In genomic region chr12:53623986-53624385, GRCh38 we compare ENCODE assay signal across 8 cellular contexts. TPM values are rescaled to one million over a fixed set of nuclear protein-coding genes. Genes with fewer than 3 reads are reported as not detected.
DNase-seq lines count a peak whose midpoint lies in the region; ATAC-seq, FAIRE-seq and TF ChIP-seq lines count a peak whose summit lies in the region.

No MANE protein-coding gene starts in this region.

- no peaks in the 10 kb centered on the region for H3K27me3 Mint-ChIP-seq in activated CD8-positive, alpha-beta memory T cell treated with anti-CD3 and anti-CD28 coated beads, Interleukin-2, amount 10 ng/mL, durations not matched to agents 7 days and 5 days

- intact Hi-C loops in GM12878 (cut with micrococcal nuclease; ENCODE audit: unreplicated experiment) (loop anchor here (2.0 kb wide), 1 partner anchor 81 kb away; no protein-coding TSS in a partner anchor), HepG2 (cut with micrococcal nuclease; ENCODE audit: unreplicated experiment) (loop anchor here (5.0 kb wide), 1 partner anchor 33 kb away; no protein-coding TSS in a partner anchor)

- TF ChIP-seq POLR2A in GM12878 (IDR thresholded peaks at IDR 0.05; ENCODE audit: low read depth, low read length) = no peak
- no peak for TF ChIP-seq POLR2A in HepG2 (IDR thresholded peaks at IDR 0.05; ENCODE audit: insufficient read depth in 1 of 2, low read depth in 2 of 2, low read length in 2 of 2)
- no peak for TF ChIP-seq POLR2A in tibial nerve (IDR thresholded peaks at IDR 0.05)

- H3K9ac ChIP-seq in GM12878 (ENCODE audit: control insufficient read depth, insufficient read depth, low read length) (0 out of 2 replicates have a peak overlapping the region, but pooled peaks have one; percentile 93), HepG2 (ENCODE audit: insufficient read depth, low read depth, low read length) (peak overlapping the region; percentile 89)

- no peak for TF ChIP-seq EP300 in GM12878 (IDR thresholded peaks at IDR 0.05; ENCODE audit: borderline replicate concordance in 1 of 2, control insufficient read depth in 1 of 2, low read depth in 2 of 2, low read length in 2 of 2)
- TF ChIP-seq EP300 in HepG2 (IDR thresholded peaks at IDR 0.05; ENCODE audit: low read depth in 2 of 2, low read length in 2 of 2) = no peak
- no peak for TF ChIP-seq EP300 in HepG2 (CRISPR knock-in tag; IDR thresholded peaks at IDR 0.05; ENCODE audit: borderline replicate concordance)
- no peak for TF ChIP-seq EP300 in tibial nerve (IDR thresholded peaks at IDR 0.05)

- TF ChIP-seq CTCF in GM12878 (IDR thresholded peaks at IDR 0.05 in 2 of 3, conservative IDR thresholded peaks at IDR 0.05 in 1 of 3; ENCODE audit: control insufficient read depth in 2 of 3, extremely low read depth in 1 of 3, insufficient read depth in 1 of 3, low read depth in 3 of 3, low read length in 3 of 3) = no peak
- TF ChIP-seq CTCF in HepG2 (CRISPR knock-in tag; IDR thresholded peaks at IDR 0.05) = no peak
- TF ChIP-seq CTCF in tibial nerve (IDR thresholded peaks at IDR 0.05) = no peak

- H3K36me3 Mint-ChIP-seq in activated CD8-positive, alpha-beta memory T cell treated with anti-CD3 and anti-CD28 coated beads, Interleukin-2, amount 10 ng/mL, durations not matched to agents 7 days and 5 days = peaks cover 6% of the 10 kb centered on the region

- H3K36me3 ChIP-seq in GM12878 (ENCODE audit: control insufficient read depth in 2 of 2, insufficient read depth in 2 of 2, low read length in 1 of 2) (no peaks in the 10 kb centered on the region), HepG2 (replicated peaks in 1 of 2; ENCODE audit: control insufficient read depth in 1 of 2, insufficient read depth in 2 of 2, low read length in 2 of 2) (no peaks in the 10 kb centered on the region), tibial nerve (no peaks in the 10 kb centered on the region)

- H3K27ac Mint-ChIP-seq in activated CD8-positive, alpha-beta memory T cell treated with anti-CD3 and anti-CD28 coated beads, Interleukin-2, amount 10 ng/mL, durations not matched to agents 7 days and 5 days = peak overlapping the region; percentile 60

- TF ChIP-seq RAD21 in GM12878 (IDR thresholded peaks at IDR 0.05; ENCODE audit: insufficient read depth, low read depth, low read length) (no peak), HepG2 (CRISPR knock-in tag; IDR thresholded peaks at IDR 0.05) (no peak)

- SMC1A ChIA-PET in GM12878 (lab: Charles Lee; ENCODE audit: uncharacterized antibody, unreplicated experiment) = interaction anchor here (0.8 to 4.7 kb wide), 26 partner anchors 8 to 133 kb away, joined by 3 to 52 read pairs (median 5); partner anchors contain the start of gene ATP5MC2

- H3K4me1 ChIP-seq in GM12878 (ENCODE audit: control insufficient read depth, insufficient read depth, low read length) (no peaks in the 10 kb centered on the region; the same call in 1 of the 2 replicates), HepG2 (ENCODE audit: insufficient read depth, low read length) (peaks cover 28% of the 10 kb centered on the region), tibial nerve (peaks cover 0 to 52% (median 15%) of the 10 kb centered on the region in 4 donors)

- no peaks in the 10 kb centered on the region for H4K20me1 ChIP-seq in GM12878 (ENCODE audit: control insufficient read depth, insufficient read depth)
- H4K20me1 ChIP-seq in HepG2 (ENCODE audit: insufficient read depth, low read length) = no peaks in the 10 kb centered on the region

- CTCF ChIA-PET in activated CD8-positive, alpha-beta memory T cell treated with anti-CD3 and anti-CD28 coated beads, Interleukin-2, amount 10 ng/mL, durations not matched to agents 7 days and 5 days (lab: Charles Lee) = interaction anchor here (1.0 to 2.0 kb wide), 5 partner anchors 9 to 81 kb away, joined by 3 to 8 read pairs (median 4); partner anchors contain the start of gene ATP5MC2
- CTCF ChIA-PET in GM12878 (lab: Yijun Ruan, JAX) = interaction anchor here (0.6 to 3.2 kb wide), 23 partner anchors 10 to 1256 kb away, joined by 3 to 27 read pairs (median 4); partner anchors contain the start of genes ATP5MC2, HOXC10 and HOXC4
- CTCF ChIA-PET in HepG2 (lab: Yijun Ruan, JAX; ENCODE audit: low intra/inter-chr PET ratio, low total read pairs) = no interaction called here

- BruUV-seq in GM12878 (replicated peaks; lab: Mats Ljungman, UMichigan) (no TSS peak), HepG2 (replicated peaks; lab: Mats Ljungman, UMichigan) (no TSS peak)

- POLR2A ChIA-PET in GM12878 (lab: Charles Lee) (interaction anchor here (0.5 to 5.3 kb wide), 15 partner anchors 9 to 701 kb away, joined by 3 to 51 read pairs (median 3); partner anchors contain the start of genes CALCOCO1 and COPZ1), HepG2 (lab: Yijun Ruan, JAX) (interaction anchor here (1.1 to 2.1 kb wide), 5 partner anchors 25 to 656 kb away, joined by 3 to 14 read pairs (median 4); partner anchors contain the start of genes ATP5MC2, CBX5 and HNRNPA1)

- H3K4me1 Mint-ChIP-seq in activated CD8-positive, alpha-beta memory T cell treated with anti-CD3 and anti-CD28 coated beads, Interleukin-2, amount 10 ng/mL, durations not matched to agents 7 days and 5 days = peaks cover 48% of the 10 kb centered on the region

- in situ Hi-C loops in GM12878 (cut with MboI) = no loop called here
- in situ Hi-C loops in HepG2 (cut with HindIII; ENCODE audit: extremely low pct_ligation_motif_present, low pct_unique_long_range_greater_than_20kb) = no loop called here

- peak overlapping the region; percentile 97 for H3K4me3 Mint-ChIP-seq in activated CD8-positive, alpha-beta memory T cell treated with anti-CD3 and anti-CD28 coated beads, Interleukin-2, amount 10 ng/mL, durations not matched to agents 7 days and 5 days

- H3K4me2 ChIP-seq in GM12878 (ENCODE audit: control insufficient read depth, insufficient read depth) (peak overlapping the region; percentile 85), HepG2 (ENCODE audit: low read depth, low read length) (peak overlapping the region; percentile 96)

- H3K79me2 ChIP-seq in GM12878 (ENCODE audit: control insufficient read depth, insufficient read depth, low read length) (peaks cover 59% of the 10 kb centered on the region), HepG2 (ENCODE audit: insufficient read depth, low read length) (peaks cover 59% of the 10 kb centered on the region)

- RAD21 ChIA-PET in GM12878 (lab: Charles Lee; ENCODE audit: unreplicated experiment) = interaction anchor here (0.5 to 4.5 kb wide), 14 partner anchors 10 to 1369 kb away, joined by 3 to 39 read pairs (median 5); partner anchors contain the start of genes ATP5MC2 and TARBP2

- H3K9me3 Mint-ChIP-seq in activated CD8-positive, alpha-beta memory T cell treated with anti-CD3 and anti-CD28 coated beads, Interleukin-2, amount 10 ng/mL, durations not matched to agents 7 days and 5 days (ENCODE audit: low read depth) = no peaks in the 10 kb centered on the region

- FAIRE-seq in GM12878 (lab: Jason Lieb, UNC) (no peak), HepG2 (lab: Jason Lieb, UNC) (no peak)

- H3K4me3 ChIP-seq in GM12878 = peak overlapping the region; percentile 94
- H3K4me3 ChIP-seq in HepG2 (replicated peaks in 1 of 3; ENCODE audit: insufficient read depth in 1 of 3, low read depth in 2 of 3, low read length in 3 of 3) = peak overlapping the region; percentile 85 to 95 (median 92); a peak in 5 of 6 replicates
- H3K4me3 ChIP-seq in tibial nerve = peak overlapping the region; percentile 41 to 91 (median 64)

- peak overlapping the region; percentile 38; the same call in 1 of the 2 replicates for H3K27ac ChIP-seq in GM12878 (ENCODE audit: control insufficient read depth, insufficient read depth)
- H3K27ac ChIP-seq in HepG2 (ENCODE audit: extremely low read length, insufficient read depth, low read length) = peak overlapping the region; percentile 88
- H3K27ac ChIP-seq in tibial nerve = peak overlapping the region; percentile 75 to 96 (median 94)

- DNase-seq in activated CD8-positive, alpha-beta memory T cell treated with anti-CD3 and anti-CD28 coated beads, Interleukin-2, amount 10 ng/mL, durations not matched to agents 7 days and 5 days = no peak
- no peak for DNase-seq in activated CD8-positive, alpha-beta memory T cell treated with anti-CD3 and anti-CD28 coated beads for 24 hours
- DNase-seq in GM12878 (ENCODE audit: low read depth, low spot score) (no peak), HepG2 (ENCODE audit: low spot score) (peak; percentile 52), tibial nerve (ENCODE audit: low spot score in 2 of 2) (peak in 1 of 2 donors; percentile 52), kidney tubule cell (ENCODE audit: low spot score) (no peak), DMS53 (lab: John Stamatoyannopoulos, UW) (no peak)

- WGBS in GM12878 (ENCODE audit: insufficient coverage, insufficient replicate concordance, low lambda C conversion rate, missing lambda C conversion rate) = 26% methylated on average over 2 of the region's 2 CpGs
- 15% methylated on average over 2 of the region's 2 CpGs for WGBS in HepG2 (ENCODE audit: low lambda C conversion rate)
- 2 to 6% methylated on average over 2 of the region's 2 CpGs for WGBS in tibial nerve, 2 donors

- H2AFZ ChIP-seq in GM12878 (ENCODE audit: control insufficient read depth, low read depth, low read length) = no peak overlapping the region
- no peak overlapping the region for H2AFZ ChIP-seq in HepG2 (ENCODE audit: low read length)

- H3K27me3 ChIP-seq in GM12878 (replicated peaks in 1 of 2; ENCODE audit: control insufficient read depth in 2 of 2, insufficient read depth in 2 of 2, low read length in 1 of 2) (no peaks in the 10 kb centered on the region), HepG2 (ENCODE audit: control insufficient read depth in 1 of 2, insufficient read depth in 2 of 2, low read length in 2 of 2) (no peaks in the 10 kb centered on the region; a peak in 1 of 5 replicates), tibial nerve (no peaks in the 10 kb centered on the region)

- H3K9me3 ChIP-seq in GM12878 (replicated peaks; ENCODE audit: control insufficient read depth, insufficient read depth, low read length) (no peaks in the 10 kb centered on the region), HepG2 (ENCODE audit: low read length) (no peaks in the 10 kb centered on the region), tibial nerve (no peaks in the 10 kb centered on the region)

- no peak for ATAC-seq in activated CD8-positive, alpha-beta memory T cell treated with anti-CD3 and anti-CD28 coated beads, Interleukin-2, amount 10 ng/mL, durations not matched to agents 7 days and 5 days
- ATAC-seq in GM12878 (no peak), HepG2 (peak; percentile 14; the same call in 2 of the 3 replicates), HG03280 (IDR thresholded peaks at IDR 0.05; ENCODE audit: unreplicated experiment) (no peak)

RNA-seq across cellular contexts. Expression of gene ATF7, which starts 2.2 kb away (rescaled TPM):
- total RNA-seq in activated CD8-positive, alpha-beta memory T cell treated with anti-CD3 and anti-CD28 coated beads, Interleukin-2, amount 10 ng/mL, durations not matched to agents 7 days and 5 days = 10 to 100 TPM; 24.6 to 33.8 TPM
- 31.6 and 46.1 TPM in 2 replicates for total RNA-seq in GM12878 (2013; cell fraction: nucleolus; rRNA removed)
- total RNA-seq in GM12878 (2014; rRNA removed) (9.1 and 11.4 TPM in 2 replicates), GM12878 (2014; rRNA removed; fragmentation: Illumina TruSeq; extraction: Trizol) (14.6 and 16.1 TPM in 2 replicates), GM12878 (2021) (21.5 and 23.6 TPM in 2 replicates), HepG2 (2016; rRNA removed; fragmentation: Illumina TruSeq; extraction: Trizol) (9.6 and 11.3 TPM in 2 replicates), tibial nerve (10 to 100 TPM; 30.1 to 47.9 (median 34.4) TPM)
- polyA plus RNA-seq in GM12878 (2011; ENCODE audit: low read depth) = 9.6 TPM
- polyA plus RNA-seq in GM12878 (2011; rRNA removed) (14.5 and 16.4 TPM in 2 replicates), GM12878 (2014; fragmentation: Illumina TruSeq; extraction: Trizol) (21.9 and 26.4 TPM in 2 replicates), GM12878 (2014; fragmentation: Nextera tagmentation; extraction: Ambion mirVana) (10 to 100 TPM; 21.8 to 26.8 TPM), GM12878 (2014; rRNA removed) (14.1 and 17.2 TPM in 2 replicates), GM12878 (2016; fragmentation: Nextera tagmentation; extraction: Ambion mirVana) (10 to 100 TPM; 30.2 to 30.7 TPM), HepG2 (2011; rRNA removed) (14.0 and 16.2 TPM in 2 replicates)
- 10.3 and 12.2 TPM in 2 replicates for polyA plus RNA-seq in GM12878 (2011; cell fraction: cytosol; rRNA removed)
- 19.5 and 20.5 TPM in 2 replicates for polyA plus RNA-seq in GM12878 (2011; cell fraction: nucleus; rRNA removed)
- polyA plus RNA-seq in GM12878 (2012) = 9.5 and 10.3 TPM in 2 replicates
- polyA minus RNA-seq in GM12878 (2011; rRNA and poly(A)+ RNA removed) = 18.9 and 19.0 TPM in 2 replicates
- 9.0 and 13.4 TPM in 2 replicates for polyA minus RNA-seq in GM12878 (2011; cell fraction: cytosol; rRNA and poly(A)+ RNA removed)
- polyA minus RNA-seq in GM12878 (2011; cell fraction: nucleus; rRNA and poly(A)+ RNA removed) = 9.3 and 17.1 TPM in 2 replicates
- 5.4 and 5.9 TPM in 2 replicates for total RNA-seq in HepG2 (2016; cell fraction: cytosol; rRNA removed; fragmentation: Illumina TruSeq; extraction: Trizol; ENCODE audit: low read depth)
- 10.1 and 12.2 TPM in 2 replicates for total RNA-seq in HepG2 (2016; cell fraction: insoluble cytoplasmic fraction; rRNA removed; fragmentation: Illumina TruSeq; extraction: Trizol)
- 8.6 and 10.1 TPM in 2 replicates for total RNA-seq in HepG2 (2016; cell fraction: membrane; rRNA removed; fragmentation: Illumina TruSeq; extraction: Trizol)
- 11.5 and 13.0 TPM in 2 replicates for total RNA-seq in HepG2 (2016; cell fraction: nucleus; rRNA removed; fragmentation: Illumina TruSeq; extraction: Trizol)
- polyA plus RNA-seq in HepG2 (2011; cell fraction: cytosol; rRNA removed) = 8.1 and 10.9 TPM in 2 replicates
- polyA plus RNA-seq in HepG2 (2011; cell fraction: nucleus; rRNA removed) = 19.1 and 23.0 TPM in 2 replicates
- polyA plus RNA-seq in HepG2 (2012) = 10.2 and 12.7 TPM in 2 replicates
- 6.6 and 8.4 TPM in 2 replicates for polyA plus RNA-seq in HepG2 (2016; cell fraction: cytosol; fragmentation: Illumina TruSeq; extraction: Trizol; ENCODE audit: low read depth)
- 24.5 and 24.8 TPM in 2 replicates for polyA plus RNA-seq in HepG2 (2016; cell fraction: insoluble cytoplasmic fraction; fragmentation: Illumina TruSeq; extraction: Trizol; ENCODE audit: low read depth)
- polyA plus RNA-seq in HepG2 (2016; cell fraction: membrane; fragmentation: Illumina TruSeq; extraction: Trizol; ENCODE audit: low read depth) = 8.8 and 10.2 TPM in 2 replicates
- 23.1 and 23.3 TPM in 2 replicates for polyA plus RNA-seq in HepG2 (2016; cell fraction: nucleus; fragmentation: Illumina TruSeq; extraction: Trizol; ENCODE audit: insufficient read depth, low read depth)
- 25.8 and 31.9 TPM in 2 replicates for polyA minus RNA-seq in HepG2 (2011; rRNA and poly(A)+ RNA removed; ENCODE audit: low replicate concordance)
- 11.3 and 15.8 TPM in 2 replicates for polyA minus RNA-seq in HepG2 (2011; cell fraction: cytosol; rRNA and poly(A)+ RNA removed)
- 21.9 and 32.6 TPM in 2 replicates for polyA minus RNA-seq in HepG2 (2011; cell fraction: nucleus; rRNA and poly(A)+ RNA removed)

RNA-seq across cellular contexts. Expression of gene ATP5MC2, which starts 51.9 kb away (rescaled TPM):
- 100 to 1,000 TPM; 253 to 333 TPM for total RNA-seq in activated CD8-positive, alpha-beta memory T cell treated with anti-CD3 and anti-CD28 coated beads, Interleukin-2, amount 10 ng/mL, durations not matched to agents 7 days and 5 days
- 78.9 and 95.7 TPM in 2 replicates for total RNA-seq in GM12878 (2013; cell fraction: nucleolus; rRNA removed)
- total RNA-seq in GM12878 (2014; rRNA removed) = 401 and 458 TPM in 2 replicates
- total RNA-seq in GM12878 (2014; rRNA removed; fragmentation: Illumina TruSeq; extraction: Trizol) = 403 and 422 TPM in 2 replicates
- total RNA-seq in GM12878 (2021) = 380 and 418 TPM in 2 replicates
- 407 TPM for polyA plus RNA-seq in GM12878 (2011; ENCODE audit: low read depth)
- 202 and 379 TPM in 2 replicates for polyA plus RNA-seq in GM12878 (2011; rRNA removed)
- polyA plus RNA-seq in GM12878 (2011; cell fraction: cytosol; rRNA removed) = 736 and 802 TPM in 2 replicates
- polyA plus RNA-seq in GM12878 (2011; cell fraction: nucleus; rRNA removed) = 242 and 380 TPM in 2 replicates
- 675 and 683 TPM in 2 replicates for polyA plus RNA-seq in GM12878 (2012)
- polyA plus RNA-seq in GM12878 (2014; fragmentation: Illumina TruSeq; extraction: Trizol) = 642 and 648 TPM in 2 replicates
- polyA plus RNA-seq in GM12878 (2014; fragmentation: Nextera tagmentation; extraction: Ambion mirVana) = 1,000 to 10,000 TPM in 1 of 2 experiments, 100 to 1,000 TPM in 1; 972 to 1,090 TPM
- polyA plus RNA-seq in GM12878 (2014; rRNA removed) = 470 and 606 TPM in 2 replicates
- polyA plus RNA-seq in GM12878 (2016; fragmentation: Nextera tagmentation; extraction: Ambion mirVana) = 100 to 1,000 TPM; 581 to 601 TPM
- 847 and 1,381 TPM in 2 replicates for polyA minus RNA-seq in GM12878 (2011; rRNA and poly(A)+ RNA removed)
- polyA minus RNA-seq in GM12878 (2011; cell fraction: cytosol; rRNA and poly(A)+ RNA removed) = 248 and 263 TPM in 2 replicates
- polyA minus RNA-seq in GM12878 (2011; cell fraction: nucleus; rRNA and poly(A)+ RNA removed) = 163 and 192 TPM in 2 replicates
- total RNA-seq in HepG2 (2016; rRNA removed; fragmentation: Illumina TruSeq; extraction: Trizol) = 230 and 280 TPM in 2 replicates
- total RNA-seq in HepG2 (2016; cell fraction: cytosol; rRNA removed; fragmentation: Illumina TruSeq; extraction: Trizol; ENCODE audit: low read depth) = 151 and 157 TPM in 2 replicates
- 232 and 280 TPM in 2 replicates for total RNA-seq in HepG2 (2016; cell fraction: insoluble cytoplasmic fraction; rRNA removed; fragmentation: Illumina TruSeq; extraction: Trizol)
- 204 and 221 TPM in 2 replicates for total RNA-seq in HepG2 (2016; cell fraction: membrane; rRNA removed; fragmentation: Illumina TruSeq; extraction: Trizol)
- total RNA-seq in HepG2 (2016; cell fraction: nucleus; rRNA removed; fragmentation: Illumina TruSeq; extraction: Trizol) = 76.9 and 91.1 TPM in 2 replicates
- polyA plus RNA-seq in HepG2 (2011; rRNA removed) = 257 and 310 TPM in 2 replicates
- 284 and 385 TPM in 2 replicates for polyA plus RNA-seq in HepG2 (2011; cell fraction: cytosol; rRNA removed)
- polyA plus RNA-seq in HepG2 (2011; cell fraction: nucleus; rRNA removed) = 86.5 and 86.7 TPM in 2 replicates
- polyA plus RNA-seq in HepG2 (2012) = 317 and 363 TPM in 2 replicates
- polyA plus RNA-seq in HepG2 (2016; cell fraction: cytosol; fragmentation: Illumina TruSeq; extraction: Trizol; ENCODE audit: low read depth) = 221 and 241 TPM in 2 replicates
- polyA plus RNA-seq in HepG2 (2016; cell fraction: insoluble cytoplasmic fraction; fragmentation: Illumina TruSeq; extraction: Trizol; ENCODE audit: low read depth) = 345 and 371 TPM in 2 replicates
- polyA plus RNA-seq in HepG2 (2016; cell fraction: membrane; fragmentation: Illumina TruSeq; extraction: Trizol; ENCODE audit: low read depth) = 262 and 271 TPM in 2 replicates
- polyA plus RNA-seq in HepG2 (2016; cell fraction: nucleus; fragmentation: Illumina TruSeq; extraction: Trizol; ENCODE audit: insufficient read depth, low read depth) = 159 and 177 TPM in 2 replicates
- polyA minus RNA-seq in HepG2 (2011; rRNA and poly(A)+ RNA removed; ENCODE audit: low replicate concordance) = 938 and 2,113 TPM in 2 replicates
- polyA minus RNA-seq in HepG2 (2011; cell fraction: cytosol; rRNA and poly(A)+ RNA removed) = 149 and 170 TPM in 2 replicates
- 81.6 and 93.6 TPM in 2 replicates for polyA minus RNA-seq in HepG2 (2011; cell fraction: nucleus; rRNA and poly(A)+ RNA removed)
- total RNA-seq in tibial nerve = 100 to 1,000 TPM; 191 to 223 (median 208) TPM

Comparison
In these comparisons a context has a peak if more than half of its experiments do, and no peak if none do; other contexts are left out.
1. H3K27ac ChIP-seq: peak in every context shown above with its lines; median percentile 94 in tibial nerve; 88 in HepG2; 38 in GM12878.